In the genomic region with DNA sequence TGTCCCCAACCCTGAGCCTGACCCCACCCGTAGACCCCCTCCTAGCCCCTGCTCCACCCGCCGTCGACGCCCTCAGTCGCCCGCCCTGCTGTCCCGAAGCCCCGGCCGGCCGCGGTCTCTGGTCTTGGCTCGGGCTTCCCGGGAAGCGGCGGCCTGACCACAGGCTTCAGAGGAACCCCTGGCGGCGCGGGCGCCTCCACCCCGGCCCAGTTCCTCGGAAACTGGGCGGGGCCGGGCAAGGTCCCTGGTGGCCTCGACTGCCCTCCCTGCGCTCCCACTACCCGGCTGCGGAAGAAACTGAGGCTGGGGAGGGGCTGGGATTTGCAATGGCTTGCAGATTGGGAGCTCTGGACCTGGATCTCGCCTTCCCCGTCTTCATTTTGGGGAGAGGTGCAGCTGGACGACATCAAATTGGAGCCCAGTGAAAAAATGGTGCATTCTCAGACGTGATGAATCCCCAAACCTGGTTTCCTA, we compare ENCODE assay signal across 1 cellular context.
A peak's percentile ranks its signal among the peaks of the same experiment; 100 is the strongest.
TF ChIP-seq lines count a peak whose summit lies in the region.

No MANE protein-coding gene starts in this region.

TF ChIP-seq in GM23338, 12 proteins besides CTCF, POLR2A, EP300 and RAD21 (continued from another document):
- TF ChIP-seq, protein P1, sequence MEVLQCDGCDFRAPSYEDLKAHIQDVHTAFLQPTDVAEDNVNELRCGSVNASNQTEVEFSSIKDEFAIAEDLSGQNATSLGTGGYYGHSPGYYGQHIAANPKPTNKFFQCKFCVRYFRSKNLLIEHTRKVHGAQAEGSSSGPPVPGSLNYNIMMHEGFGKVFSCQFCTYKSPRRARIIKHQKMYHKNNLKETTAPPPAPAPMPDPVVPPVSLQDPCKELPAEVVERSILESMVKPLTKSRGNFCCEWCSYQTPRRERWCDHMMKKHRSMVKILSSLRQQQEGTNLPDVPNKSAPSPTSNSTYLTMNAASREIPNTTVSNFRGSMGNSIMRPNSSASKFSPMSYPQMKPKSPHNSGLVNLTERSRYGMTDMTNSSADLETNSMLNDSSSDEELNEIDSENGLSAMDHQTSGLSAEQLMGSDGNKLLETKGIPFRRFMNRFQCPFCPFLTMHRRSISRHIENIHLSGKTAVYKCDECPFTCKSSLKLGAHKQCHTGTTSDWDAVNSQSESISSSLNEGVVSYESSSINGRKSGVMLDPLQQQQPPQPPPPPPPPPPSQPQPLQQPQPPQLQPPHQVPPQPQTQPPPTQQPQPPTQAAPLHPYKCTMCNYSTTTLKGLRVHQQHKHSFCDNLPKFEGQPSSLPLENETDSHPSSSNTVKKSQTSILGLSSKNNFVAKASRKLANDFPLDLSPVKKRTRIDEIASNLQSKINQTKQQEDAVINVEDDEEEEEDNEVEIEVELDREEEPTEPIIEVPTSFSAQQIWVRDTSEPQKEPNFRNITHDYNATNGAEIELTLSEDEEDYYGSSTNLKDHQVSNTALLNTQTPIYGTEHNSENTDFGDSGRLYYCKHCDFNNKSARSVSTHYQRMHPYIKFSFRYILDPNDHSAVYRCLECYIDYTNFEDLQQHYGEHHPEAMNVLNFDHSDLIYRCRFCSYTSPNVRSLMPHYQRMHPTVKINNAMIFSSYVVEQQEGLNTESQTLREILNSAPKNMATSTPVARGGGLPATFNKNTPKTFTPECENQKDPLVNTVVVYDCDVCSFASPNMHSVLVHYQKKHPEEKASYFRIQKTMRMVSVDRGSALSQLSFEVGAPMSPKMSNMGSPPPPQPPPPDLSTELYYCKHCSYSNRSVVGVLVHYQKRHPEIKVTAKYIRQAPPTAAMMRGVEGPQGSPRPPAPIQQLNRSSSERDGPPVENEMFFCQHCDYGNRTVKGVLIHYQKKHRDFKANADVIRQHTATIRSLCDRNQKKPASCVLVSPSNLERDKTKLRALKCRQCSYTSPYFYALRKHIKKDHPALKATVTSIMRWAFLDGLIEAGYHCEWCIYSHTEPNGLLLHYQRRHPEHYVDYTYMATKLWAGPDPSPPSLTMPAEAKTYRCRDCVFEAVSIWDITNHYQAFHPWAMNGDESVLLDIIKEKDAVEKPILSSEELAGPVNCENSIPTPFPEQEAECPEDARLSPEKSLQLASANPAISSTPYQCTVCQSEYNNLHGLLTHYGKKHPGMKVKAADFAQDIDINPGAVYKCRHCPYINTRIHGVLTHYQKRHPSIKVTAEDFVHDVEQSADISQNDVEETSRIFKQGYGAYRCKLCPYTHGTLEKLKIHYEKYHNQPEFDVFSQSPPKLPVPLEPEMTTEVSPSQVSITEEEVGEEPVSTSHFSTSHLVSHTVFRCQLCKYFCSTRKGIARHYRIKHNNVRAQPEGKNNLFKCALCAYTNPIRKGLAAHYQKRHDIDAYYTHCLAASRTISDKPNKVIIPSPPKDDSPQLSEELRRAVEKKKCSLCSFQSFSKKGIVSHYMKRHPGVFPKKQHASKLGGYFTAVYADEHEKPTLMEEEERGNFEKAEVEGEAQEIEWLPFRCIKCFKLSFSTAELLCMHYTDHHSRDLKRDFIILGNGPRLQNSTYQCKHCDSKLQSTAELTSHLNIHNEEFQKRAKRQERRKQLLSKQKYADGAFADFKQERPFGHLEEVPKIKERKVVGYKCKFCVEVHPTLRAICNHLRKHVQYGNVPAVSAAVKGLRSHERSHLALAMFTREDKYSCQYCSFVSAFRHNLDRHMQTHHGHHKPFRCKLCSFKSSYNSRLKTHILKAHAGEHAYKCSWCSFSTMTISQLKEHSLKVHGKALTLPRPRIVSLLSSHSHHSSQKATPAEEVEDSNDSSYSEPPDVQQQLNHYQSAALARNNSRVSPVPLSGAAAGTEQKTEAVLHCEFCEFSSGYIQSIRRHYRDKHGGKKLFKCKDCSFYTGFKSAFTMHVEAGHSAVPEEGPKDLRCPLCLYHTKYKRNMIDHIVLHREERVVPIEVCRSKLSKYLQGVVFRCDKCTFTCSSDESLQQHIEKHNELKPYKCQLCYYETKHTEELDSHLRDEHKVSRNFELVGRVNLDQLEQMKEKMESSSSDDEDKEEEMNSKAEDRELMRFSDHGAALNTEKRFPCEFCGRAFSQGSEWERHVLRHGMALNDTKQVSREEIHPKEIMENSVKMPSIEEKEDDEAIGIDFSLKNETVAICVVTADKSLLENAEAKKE (CRISPR knock-in tag; IDR thresholded peaks at IDR 0.05) = no peak
- TF ChIP-seq POLR2AphosphoS5 (IDR thresholded peaks at IDR 0.05; ENCODE audit: low read depth) = peak; percentile 9; the same call in 1 of the 2 replicates
